In genomic region chr3:11583638-11584046, GRCh38 we compare ENCODE assay signal across 13 cellular contexts.
A peak's percentile ranks its signal among the peaks of the same experiment; 100 is the strongest.
DNase-seq lines count a peak whose midpoint lies in the region; ATAC-seq, FAIRE-seq and TF ChIP-seq lines count a peak whose summit lies in the region.
"Had no signal": no experiment of that assay in that cellular context is flagged by ENCODE, and none has a peak within 500 bp of the region (broad histone marks: within the 10 kb centered on the region; RNA-seq: fewer than 3 reads in every experiment).

No MANE protein-coding gene starts in this region.

- peak overlapping the region; percentile 78 for H3K18ac ChIP-seq in IMR-90 (ENCODE audit: low read depth, low read length)

- peak overlapping the region; percentile 85 for H2AK9ac ChIP-seq in IMR-90 (replicated peaks; ENCODE audit: low read depth, low read length, poor library complexity)

- peaks cover 16 to 87% of the 10 kb centered on the region in 2 experiments; a peak in 3 of 4 replicates for H3K79me1 ChIP-seq in IMR-90 (ENCODE audit: low read depth in 1 of 2, low read length in 2 of 2)

- no peak overlapping the region; the same call in 1 of the 2 replicates for H3K56ac ChIP-seq in IMR-90 (ENCODE audit: extremely low read depth, insufficient read depth, low read length)

- CTCF ChIA-PET in IMR-90 (lab: Yijun Ruan, JAX), result interaction anchor here (1.0 kb wide), 1 partner anchor 68 kb away, joined by 6 read pairs; no protein-coding TSS in a partner anchor

- peak overlapping the region; percentile 83; the same call in 1 of the 2 replicates for H2AK5ac ChIP-seq in IMR-90 (ENCODE audit: low read depth, low read length)

- TF ChIP-seq CTCF in IMR-90 (conservative IDR thresholded peaks at IDR 0.05; ENCODE audit: low read depth, low read length) (no peak), bronchial epithelial cell (IDR thresholded peaks at IDR 0.05; ENCODE audit: insufficient read depth, low read length, severe bottlenecking) (no peak)

- peak overlapping the region; percentile 15 to 74; a peak in 2 of 4 replicates for H4K8ac ChIP-seq in IMR-90 (ENCODE audit: low read depth in 2 of 2, low read length in 2 of 2)

- POLR2A ChIA-PET in IMR-90 (lab: Charles Lee; ENCODE audit: unreplicated experiment), result no interaction called here

- FAIRE-seq in bronchial epithelial cell (lab: Jason Lieb, UNC), result no peak
- FAIRE-seq: D721Med, pancreas had no signal

- H2BK15ac ChIP-seq in IMR-90 (ENCODE audit: low read depth, low read length), result no peak overlapping the region

- H3K9ac ChIP-seq in IMR-90 (ENCODE audit: low read depth, low read length) (no peak overlapping the region), stomach smooth muscle (ENCODE audit: low read length in 2 of 2) (no peak overlapping the region)

- peak overlapping the region; percentile 91 for H2BK5ac ChIP-seq in IMR-90 (ENCODE audit: low read depth, low read length, poor library complexity, severe bottlenecking)

- H3K9me1 ChIP-seq in IMR-90 (ENCODE audit: insufficient read depth, low read length), result peaks cover 29% of the 10 kb centered on the region

- no TSS peak for BruUV-seq in IMR-90 (replicated peaks; lab: Mats Ljungman, UMichigan)

- H3K27me3 ChIP-seq in IMR-90 (ENCODE audit: control insufficient read depth, insufficient read depth, low read length) (no peaks in the 10 kb centered on the region), bronchial epithelial cell (ENCODE audit: control insufficient read depth, insufficient read depth, low read length) (no peaks in the 10 kb centered on the region), stomach smooth muscle (ENCODE audit: control insufficient read depth in 1 of 2, insufficient read depth in 2 of 2, low read length in 2 of 2) (no peaks in the 10 kb centered on the region)
- H3K27me3 ChIP-seq: pancreas had no signal

- peaks cover 47% of the 10 kb centered on the region for H4K20me1 ChIP-seq in IMR-90 (ENCODE audit: insufficient read depth, low read length)

- WGBS in IMR-90 (ENCODE audit: extremely low coverage in 2 of 2, insufficient read length in 1 of 2), 2 experiments, result no CpG with 5 or more reads among the region's 10 CpGs

- peaks cover 32% of the 10 kb centered on the region for H3K4me1 ChIP-seq in IMR-90 (ENCODE audit: control insufficient read depth, insufficient read depth, low read length)
- peaks cover 50% of the 10 kb centered on the region for H3K4me1 ChIP-seq in stomach smooth muscle (ENCODE audit: control insufficient read depth, insufficient read depth, low read length)

- H3K36me3 ChIP-seq in IMR-90 (ENCODE audit: control insufficient read depth, insufficient read depth, low read length), result peaks cover 11% of the 10 kb centered on the region
- no peaks in the 10 kb centered on the region for H3K36me3 ChIP-seq in bronchial epithelial cell (ENCODE audit: control insufficient read depth, insufficient read depth, low read length)
- peaks cover 0 to 2% of the 10 kb centered on the region in 2 donors for H3K36me3 ChIP-seq in stomach smooth muscle (ENCODE audit: control insufficient read depth in 2 of 2, insufficient read depth in 2 of 2, low read length in 2 of 2)
- H3K36me3 ChIP-seq: pancreas had no signal

- peak overlapping the region; percentile 48 for H3K4me2 ChIP-seq in IMR-90 (ENCODE audit: low read depth, low read length)

- no peaks in the 10 kb centered on the region for H3K9me3 ChIP-seq in IMR-90 (ENCODE audit: control insufficient read depth, insufficient read depth, low read length)
- no peaks in the 10 kb centered on the region for H3K9me3 ChIP-seq in stomach smooth muscle (ENCODE audit: control insufficient read depth in 2 of 2, low read length in 2 of 2)
- H3K9me3 ChIP-seq: pancreas had no signal

- no peak for TF ChIP-seq RAD21 in IMR-90 (IDR thresholded peaks at IDR 0.05; ENCODE audit: low read length)

- H2BK20ac ChIP-seq in IMR-90 (ENCODE audit: low read depth, low read length), result peak overlapping the region; percentile 69; the same call in 1 of the 2 replicates

- ATAC-seq in IMR-90 (ENCODE audit: low read depth) (no peak), left colon (peak; percentile 43), HG02981 (IDR thresholded peaks at IDR 0.05; ENCODE audit: unreplicated experiment) (no peak), HG03139 (IDR thresholded peaks at IDR 0.05; ENCODE audit: unreplicated experiment) (no peak)
- ATAC-seq: activated CD8-positive, alpha-beta memory T cell treated with anti-CD3 and anti-CD28 coated beads, Interleukin-2, amount 10 ng/mL, durations not matched to agents 7 days and 5 days; pancreas had no signal

- H3K14ac ChIP-seq in IMR-90 (replicated peaks; ENCODE audit: low read depth, low read length), result peak overlapping the region; percentile 72; the same call in 1 of the 2 replicates

- H2BK120ac ChIP-seq in IMR-90 (ENCODE audit: low read depth, low read length), result peak overlapping the region; percentile 68

- H3K27ac ChIP-seq in IMR-90 (ENCODE audit: insufficient read depth, low read length), result peak overlapping the region; percentile 83
- H3K27ac ChIP-seq in stomach smooth muscle (ENCODE audit: low read length), result peak overlapping the region; percentile 42

- intact Hi-C loops in IMR-90 (cut with micrococcal nuclease), result no loop called here
- intact Hi-C loops in left colon (cut with DNase I, micrococcal nuclease), result no loop called here

- H3K23ac ChIP-seq in IMR-90 (ENCODE audit: low read depth, low read length), result peak overlapping the region; percentile 84

- peak overlapping the region; percentile 89 for H4K5ac ChIP-seq in IMR-90 (ENCODE audit: low read depth, low read length)

- in situ Hi-C loops in IMR-90 (cut with MboI; ENCODE audit: low sequenced_read_pairs), result no loop called here

- peak overlapping the region; percentile 45; the same call in 1 of the 2 replicates for H4K91ac ChIP-seq in IMR-90 (ENCODE audit: insufficient read depth, low read depth, low read length)

- H3K4ac ChIP-seq in IMR-90 (ENCODE audit: low read depth, low read length), result peak overlapping the region; percentile 86

- H3K4me3 ChIP-seq in IMR-90 (ENCODE audit: insufficient read depth, low read depth, low read length) (no peak overlapping the region), bronchial epithelial cell (ENCODE audit: low read depth, low read length) (no peak overlapping the region), stomach smooth muscle (ENCODE audit: low read length in 2 of 2) (peak overlapping the region in 1 of 2 donors; percentile 30)
- H3K4me3 ChIP-seq: pancreas had no signal

- TF ChIP-seq POLR2A in IMR-90 (IDR thresholded peaks at IDR 0.05; ENCODE audit: low read depth, low read length), result no peak

- DNase-seq in IMR-90 (peak; percentile 57), bronchial epithelial cell (ENCODE audit: low read depth) (peak; percentile 32), left colon (no peak), NCI-H2171 (lab: John Stamatoyannopoulos, UW) (no peak), nucleus accumbens (lab: John Stamatoyannopoulos, UW) (no peak)
- DNase-seq: activated CD8-positive, alpha-beta memory T cell treated with anti-CD3 and anti-CD28 coated beads, Interleukin-2, amount 10 ng/mL, durations not matched to agents 7 days and 5 days; NCI-H510A; T-cell had no signal

- peak overlapping the region; percentile 58 for H2AFZ ChIP-seq in IMR-90 (replicated peaks; ENCODE audit: low read length, poor library complexity)

- dilution Hi-C loops in IMR-90 (cut with HindIII; ENCODE audit: low sequenced_read_pairs, unreplicated experiment), result no loop called here

TF ChIP-seq in IMR-90, 13 proteins besides CTCF, POLR2A, EP300 and RAD21:
- TF ChIP-seq MAFK (IDR thresholded peaks at IDR 0.05; ENCODE audit: low read depth, low read length) (no peak), MAZ (IDR thresholded peaks at IDR 0.05; ENCODE audit: borderline replicate concordance, low read depth, low read length) (no peak), RFX5 (IDR thresholded peaks at IDR 0.05; ENCODE audit: low read depth, low read length) (no peak), CEBPB (IDR thresholded peaks at IDR 0.05; ENCODE audit: low read depth, low read length) (peak; percentile 85), FOS (IDR thresholded peaks at IDR 0.05; ENCODE audit: low read depth, low read length) (no peak)
TF ChIP-seq in IMR-90: peak in this region for 1.

Comparison
In these comparisons a context has a peak if more than half of its experiments do, and no peak if none do; other contexts are left out.
1. DNase-seq: peak in IMR-90 (single experiment) and bronchial epithelial cell (single experiment); none in left colon (0 of 2), NCI-H2171 (single experiment) and nucleus accumbens (0 of 56).